8 cellular contexts compared by ENCODE assay signal in genomic region chr19:10565567-10566407, GRCh38. TPM values are rescaled to one million over a fixed set of nuclear protein-coding genes. Genes with fewer than 3 reads are reported as not detected.
DNase-seq lines count a peak whose midpoint lies in the region; ATAC-seq and TF ChIP-seq lines count a peak whose summit lies in the region.

KRI1 (minus strand) TSS chr19:10566010; CDS start chr19:10565999, 11 bp downstream.

- no peak for TF ChIP-seq RAD21 in Ishikawa (IDR thresholded peaks at IDR 0.05; ENCODE audit: low read depth)

- H3K9me3 ChIP-seq in mucosa of rectum (ENCODE audit: control insufficient read depth in 2 of 2, low read length in 2 of 2) = no peaks in the 10 kb centered on the region

- H3K9ac ChIP-seq in mucosa of rectum (ENCODE audit: low read depth in 1 of 2, low read length in 2 of 2) = peak within 1 kb of the TSS; percentile 88

- peak within 1 kb of the TSS; percentile 96 for H3K4me3 ChIP-seq in epithelial cell of proximal tubule (ENCODE audit: low read depth, low read length)
- H3K4me3 ChIP-seq in mucosa of rectum (ENCODE audit: low read length in 2 of 2) = peak within 1 kb of the TSS; percentile 82 to 86

- DNase-seq in DMS153 (lab: John Stamatoyannopoulos, UW) = peak; percentile 92
- peak; percentile 100 for DNase-seq in OCI-M2 (lab: John Stamatoyannopoulos, UW; ENCODE audit: unreplicated experiment)
- DNase-seq in activated T-cell treated with anti-CD3 and anti-CD28 coated beads for 4 hours = peak; percentile 98
- DNase-seq in epithelial cell of proximal tubule (ENCODE audit: low read depth) = peak; percentile 49
- peak; percentile 91 to 97 for DNase-seq in stimulated activated CD8-positive, alpha-beta memory T cell treated with anti-CD3 and anti-CD28 coated beads, Interleukin-4, amount 100 ng/mL, for 4 hours (ENCODE audit: low read depth in 2 of 2, low spot score in 1 of 2)

- H3K36me3 ChIP-seq in mucosa of rectum (ENCODE audit: control insufficient read depth in 2 of 2, insufficient read depth in 2 of 2, low read length in 2 of 2) = no peaks in the 10 kb centered on the region

- H3K27me3 ChIP-seq in mucosa of rectum (ENCODE audit: control insufficient read depth in 2 of 2, insufficient read depth in 2 of 2, low read length in 2 of 2) = no peaks in the 10 kb centered on the region

- H3K27ac ChIP-seq in mucosa of rectum (ENCODE audit: low read depth in 2 of 2, low read length in 2 of 2) = peak within 1 kb of the TSS; percentile 79 to 86

- peak; percentile 27 for TF ChIP-seq CTCF in epithelial cell of proximal tubule (conservative IDR thresholded peaks at IDR 0.05; ENCODE audit: low read depth, low read length)

- ATAC-seq in GM21529 (IDR thresholded peaks at IDR 0.05; ENCODE audit: unreplicated experiment) = peak; percentile 39

- peaks cover 35 to 38% of the 10 kb centered on the region in 2 donors for H3K4me1 ChIP-seq in mucosa of rectum (ENCODE audit: control insufficient read depth in 2 of 2, insufficient read depth in 2 of 2, low read length in 2 of 2)

- no peak for TF ChIP-seq EP300 in Ishikawa (IDR thresholded peaks at IDR 0.05; ENCODE audit: borderline replicate concordance)

TF ChIP-seq in Ishikawa, 13 proteins besides CTCF, POLR2A, EP300 and RAD21:
- peak; percentile 77 for TF ChIP-seq YY1 (IDR thresholded peaks at IDR 0.05; ENCODE audit: low read depth)
- peak; percentile 48; the same call in 1 of the 2 replicates for TF ChIP-seq TAF1 (IDR thresholded peaks at IDR 0.05; ENCODE audit: low read depth)
- TF ChIP-seq CEBPB (IDR thresholded peaks at IDR 0.05) = no peak
- peak; percentile 97 for TF ChIP-seq MAX (IDR thresholded peaks at IDR 0.05)
- TF ChIP-seq TCF12 (IDR thresholded peaks at IDR 0.05; ENCODE audit: low read depth) = peak; percentile 4; the same call in 1 of the 2 replicates

RNA-seq across cellular contexts. Expression of gene KRI1, which starts in this region (rescaled TPM):
- 16.7 and 18.2 TPM in 2 replicates for total RNA-seq in epithelial cell of proximal tubule

Comparison
In these comparisons a context has a peak if more than half of its experiments do, and no peak if none do; other contexts are left out.
1. Peak in every context shown above with its lines: DNase-seq, ATAC-seq, H3K4me3 ChIP-seq and H3K27ac ChIP-seq.
2. DNase-seq: peak in every context shown above with its lines; median percentile 100 in OCI-M2; 98 in activated T-cell treated with anti-CD3 and anti-CD28 coated beads for 4 hours; 94 in stimulated activated CD8-positive, alpha-beta memory T cell treated with anti-CD3 and anti-CD28 coated beads, Interleukin-4, amount 100 ng/mL, for 4 hours; 92 in DMS153; 49 in epithelial cell of proximal tubule.